In genomic region chr4:74055096-74055495, GRCh38 we compare ENCODE assay signal across 27 cellular contexts. TPM values are rescaled to one million over a fixed set of nuclear protein-coding genes. Genes with fewer than 3 reads are reported as not detected.
DNase-seq lines count a peak whose midpoint lies in the region; ATAC-seq and TF ChIP-seq lines count a peak whose summit lies in the region.
"Had no signal": no experiment of that assay in that cellular context is flagged by ENCODE, and none has a peak within 500 bp of the region (broad histone marks: within the 10 kb centered on the region; RNA-seq: fewer than 3 reads in every experiment).

No MANE protein-coding gene starts in this region.

- DNase-seq in NCI-H524 (lab: John Stamatoyannopoulos, UW) (peak; percentile 31 to 68), NCI-H524 treated with DMSO at 0.1 percent for 48 hours (lab: John Stamatoyannopoulos, UW) (no peak), NCI-H1105 treated with DMSO at 0.1 percent for 48 hours (lab: John Stamatoyannopoulos, UW) (peak; percentile 70), SHP77 treated with DMSO at 0.1 percent for 48 hours (lab: John Stamatoyannopoulos, UW) (peak; percentile 69), left lung (no peak), HuH-7 (ENCODE audit: low spot score) (no peak)
- DNase-seq: activated CD4-positive, alpha-beta T cell treated with anti-CD3 and anti-CD28 coated beads, Interleukin-2, amount 10 ng/mL, durations not matched to agents 7 days and 5 days; activated gamma-delta T cell treated with Interleukin-2 at 50 U/mL for 16 hours; activated T-cell treated with anti-CD3 and anti-CD28 coated beads, Interleukin-2, amount 50 U/mL, for 24 hours; COR-L47; dorsolateral prefrontal cortex; hypothalamus; immature natural killer cell; KBM-7; mesenchymal stem cell; MM.1S; SIG-M5; small intestine; SW 1271; T1000; WERI-Rb-1 had no signal

- no peak overlapping the region for H3K4me3 ChIP-seq in left lung
- H3K4me3 ChIP-seq: BLaER1, dorsolateral prefrontal cortex, neural progenitor cell, tibial nerve had no signal

- H3K27me3 ChIP-seq in left lung = no peaks in the 10 kb centered on the region
- H3K27me3 ChIP-seq: BLaER1, dorsolateral prefrontal cortex, neural progenitor cell, tibial nerve had no signal

- no peaks in the 10 kb centered on the region for H3K9me3 ChIP-seq in left lung
- H3K9me3 ChIP-seq: BLaER1 had no signal

- intact Hi-C loops in left lung (cut with DNase I) = no loop called here

- TF ChIP-seq CTCF in left lung (IDR thresholded peaks at IDR 0.05) = no peak

- peaks cover 0 to 6% of the 10 kb centered on the region in 2 donors for H3K4me1 ChIP-seq in left lung
- H3K4me1 ChIP-seq: neural progenitor cell, parathyroid adenoma, tibial nerve had no signal

- H3K36me3 ChIP-seq in left lung = no peaks in the 10 kb centered on the region
- H3K36me3 ChIP-seq: BLaER1, neural progenitor cell, tibial nerve, WERI-Rb-1 had no signal

- H3K27ac ChIP-seq in left lung = no peak overlapping the region
- H3K27ac ChIP-seq: BLaER1, dorsolateral prefrontal cortex, neural progenitor cell, parathyroid adenoma, tibial nerve, WERI-Rb-1 had no signal

- ATAC-seq in left lung (no peak), esophagus mucosa (no peak)
- ATAC-seq: left lobe of liver had no signal

RNA-seq across cellular contexts. Expression of gene CXCL3, which starts 16.6 kb away (rescaled TPM):
- total RNA-seq in left lung = 10 to 100 TPM; 12.4 to 15.2 TPM
- 0.28 TPM for total RNA-seq in esophagus mucosa
- total RNA-seq: activated CD4-positive, alpha-beta T cell treated with anti-CD3 and anti-CD28 coated beads, Interleukin-2, amount 10 ng/mL, durations not matched to agents 7 days and 5 days; left lobe of liver had no signal

RNA-seq across cellular contexts. Expression of gene CXCL2, which starts 43.9 kb away (rescaled TPM):
- total RNA-seq in left lung (100 to 1,000 TPM in 1 of 2 donors, 10 to 100 TPM in 1; 64.4 to 114 TPM), esophagus mucosa (0.60 TPM)

RNA-seq across cellular contexts. Expression of gene CXCL5, which starts 56.6 kb away (rescaled TPM):
- 10 to 100 TPM in 1 of 2 donors, 1 to 10 TPM in 1; 2.5 to 35.0 TPM for total RNA-seq in left lung
- total RNA-seq in esophagus mucosa = 0.12 TPM
- total RNA-seq: activated CD4-positive, alpha-beta T cell treated with anti-CD3 and anti-CD28 coated beads, Interleukin-2, amount 10 ng/mL, durations not matched to agents 7 days and 5 days; left lobe of liver had no signal

Comparison
In these comparisons a context has a peak if more than half of its experiments do, and no peak if none do; other contexts are left out.
1. DNase-seq: peak in NCI-H524 (2 of 2), NCI-H1105 treated with DMSO at 0.1 percent for 48 hours (single experiment) and SHP77 treated with DMSO at 0.1 percent for 48 hours (single experiment); none in NCI-H524 treated with DMSO at 0.1 percent for 48 hours (single experiment), left lung (0 of 2) and HuH-7 (single experiment).
2. RNA of gene CXCL3, which starts 16.6 kb away (total RNA-seq): 12.4 to 15.2 TPM in left lung; 0.28 TPM in esophagus mucosa (single experiment); every median in the first group is over 10 times any median in the second.
3. RNA of gene CXCL2, which starts 43.9 kb away (total RNA-seq): 64.4 to 114 TPM in left lung; 0.60 TPM in esophagus mucosa (single experiment); every median in the first group is over 10 times any median in the second.